9 cellular contexts compared by ENCODE assay signal in genomic region chr6:83592770-83593394, GRCh38.
DNase-seq lines count a peak whose midpoint lies in the region; ATAC-seq and TF ChIP-seq lines count a peak whose summit lies in the region.
"Had no signal": no experiment of that assay in that cellular context is flagged by ENCODE, and none has a peak within 500 bp of the region (broad histone marks: within the 10 kb centered on the region; RNA-seq: fewer than 3 reads in every experiment).

No MANE protein-coding gene starts in this region.

- H3K4me1 Mint-ChIP-seq in GM23338 (peaks cover 8% of the 10 kb centered on the region; the same call in 2 of the 3 replicates), neural progenitor cell (peaks cover 9% of the 10 kb centered on the region)
- peaks cover 6% of the 10 kb centered on the region for H3K4me1 Mint-ChIP-seq in activated T-helper 17 cell treated with anti-CD3 and anti-CD28 coated beads, Interleukin-2, amount 50 U/mL, for 72 hours

- H3K23ac ChIP-seq in IMR-90 (ENCODE audit: low read depth, low read length) = no peak overlapping the region

- H3K18ac ChIP-seq in IMR-90 (ENCODE audit: low read depth, low read length) = no peak overlapping the region

- no TSS peak for BruUV-seq in IMR-90 (replicated peaks; lab: Mats Ljungman, UMichigan)

- H2BK120ac ChIP-seq in IMR-90 (ENCODE audit: low read depth, low read length) = no peak overlapping the region

- in situ Hi-C loops in IMR-90 (cut with MboI; ENCODE audit: low sequenced_read_pairs) = no loop called here

- H3K79me1 ChIP-seq in IMR-90 (ENCODE audit: low read depth in 1 of 2, low read length in 2 of 2) = no peaks in the 10 kb centered on the region

- no peaks in the 10 kb centered on the region; the same call in 1 of the 2 replicates for H3K9me1 ChIP-seq in IMR-90 (ENCODE audit: insufficient read depth, low read length)

- no peak overlapping the region for H3K4ac ChIP-seq in IMR-90 (ENCODE audit: low read depth, low read length)

- H3K4me1 ChIP-seq in GM23338 (ENCODE audit: insufficient read depth) (peaks cover 5% of the 10 kb centered on the region; the same call in 1 of the 2 replicates), IMR-90 (ENCODE audit: control insufficient read depth, insufficient read depth, low read length) (no peaks in the 10 kb centered on the region), neural progenitor cell (peaks cover 7% of the 10 kb centered on the region)

- H3K9ac ChIP-seq in IMR-90 (ENCODE audit: low read depth, low read length) (no peak overlapping the region), neural progenitor cell (no peak overlapping the region)

- H2AFZ ChIP-seq in GM23338 = peak overlapping the region; percentile 4; the same call in 1 of the 2 replicates
- H2AFZ ChIP-seq in IMR-90 (replicated peaks; ENCODE audit: low read length, poor library complexity) = no peak overlapping the region
- H2AFZ ChIP-seq in neural progenitor cell (replicated peaks) = no peak overlapping the region

- dilution Hi-C loops in IMR-90 (cut with HindIII; ENCODE audit: low sequenced_read_pairs, unreplicated experiment) = no loop called here

- intact Hi-C loops in IMR-90 (cut with micrococcal nuclease) = no loop called here
- intact Hi-C loops in lower leg skin (cut with DNase I; ENCODE audit: low total_unique reads) = no loop called here
- intact Hi-C loops in cardiac septum (cut with DNase I) = no loop called here

- H4K5ac ChIP-seq in IMR-90 (ENCODE audit: low read depth, low read length) = no peak overlapping the region

- POLR2A ChIA-PET in IMR-90 (lab: Charles Lee; ENCODE audit: unreplicated experiment) = no interaction called here

- no peak overlapping the region for H3K4me3 ChIP-seq in GM23338
- H3K4me3 ChIP-seq in IMR-90 (ENCODE audit: insufficient read depth, low read depth, low read length) = no peak overlapping the region
- no peak overlapping the region for H3K4me3 ChIP-seq in neural progenitor cell
- no peak overlapping the region for H3K4me3 ChIP-seq in lower leg skin (ENCODE audit: low read depth, poor library complexity, severe bottlenecking)

- H2BK15ac ChIP-seq in IMR-90 (ENCODE audit: low read depth, low read length) = no peak overlapping the region

- TF ChIP-seq RAD21 in IMR-90 (IDR thresholded peaks at IDR 0.05; ENCODE audit: low read length) = peak; percentile 25; the same call in 1 of the 2 replicates

- H3F3A ChIP-seq in GM23338 (replicated peaks; ENCODE audit: low read depth) = no peaks in the 10 kb centered on the region
- H3F3A ChIP-seq in neural progenitor cell (ENCODE audit: low read depth) = no peaks in the 10 kb centered on the region

- H2BK5ac ChIP-seq in IMR-90 (ENCODE audit: low read depth, low read length, poor library complexity, severe bottlenecking) = no peak overlapping the region

- peaks cover 2% of the 10 kb centered on the region; the same call in 1 of the 3 replicates for H3K36me3 Mint-ChIP-seq in GM23338 (ENCODE audit: low read depth)
- H3K36me3 Mint-ChIP-seq in activated T-helper 17 cell treated with anti-CD3 and anti-CD28 coated beads, Interleukin-2, amount 50 U/mL, for 72 hours (ENCODE audit: low read depth) = no peaks in the 10 kb centered on the region
- H3K36me3 Mint-ChIP-seq in neural progenitor cell = no peaks in the 10 kb centered on the region
- H3K36me3 Mint-ChIP-seq: CD4-positive, CD25-positive, alpha-beta regulatory T cell had no signal

- H3K27ac Mint-ChIP-seq in GM23338 = no peak overlapping the region
- no peak overlapping the region for H3K27ac Mint-ChIP-seq in activated T-helper 17 cell treated with anti-CD3 and anti-CD28 coated beads, Interleukin-2, amount 50 U/mL, for 72 hours
- H3K27ac Mint-ChIP-seq in neural progenitor cell = no peak overlapping the region

- H3K9me3 Mint-ChIP-seq in GM23338 (peaks cover 3% of the 10 kb centered on the region; the same call in 2 of the 3 replicates), neural progenitor cell (no peaks in the 10 kb centered on the region)
- no peaks in the 10 kb centered on the region for H3K9me3 Mint-ChIP-seq in activated T-helper 17 cell treated with anti-CD3 and anti-CD28 coated beads, Interleukin-2, amount 50 U/mL, for 72 hours

- DNase-seq in NCI-H1417 (lab: John Stamatoyannopoulos, UW) = peak in 2 of 3 experiments; percentile 1 to 5
- DNase-seq in NCI-H1417 treated with DMSO at 0.1 percent for 48 hours (lab: John Stamatoyannopoulos, UW) = no peak
- DNase-seq in GM23338 (ENCODE audit: low spot score) = peak; percentile 77
- DNase-seq in IMR-90 = peak; percentile 17
- DNase-seq in neural progenitor cell (ENCODE audit: low spot score) = peak; percentile 38
- DNase-seq in lower leg skin (ENCODE audit: low spot score in 2 of 2) = no peak
- DNase-seq in cardiac septum (ENCODE audit: low spot score) = no peak

- H3K27me3 Mint-ChIP-seq in GM23338 (ENCODE audit: insufficient read depth, low read depth, poor library complexity) (no peaks in the 10 kb centered on the region), neural progenitor cell (ENCODE audit: insufficient read depth, low read depth) (no peaks in the 10 kb centered on the region)
- no peaks in the 10 kb centered on the region for H3K27me3 Mint-ChIP-seq in activated T-helper 17 cell treated with anti-CD3 and anti-CD28 coated beads, Interleukin-2, amount 50 U/mL, for 72 hours
- H3K27me3 Mint-ChIP-seq: CD4-positive, CD25-positive, alpha-beta regulatory T cell had no signal

- no peak overlapping the region for H4K8ac ChIP-seq in IMR-90 (ENCODE audit: low read depth in 2 of 2, low read length in 2 of 2)

- H3K4me3 Mint-ChIP-seq in GM23338 (no peak overlapping the region), neural progenitor cell (no peak overlapping the region)
- H3K4me3 Mint-ChIP-seq in activated T-helper 17 cell treated with anti-CD3 and anti-CD28 coated beads, Interleukin-2, amount 50 U/mL, for 72 hours = no peak overlapping the region
- H3K4me3 Mint-ChIP-seq: CD4-positive, CD25-positive, alpha-beta regulatory T cell had no signal

- H3K79me2 ChIP-seq in GM23338 (replicated peaks; ENCODE audit: insufficient read depth) = no peaks in the 10 kb centered on the region
- H3K79me2 ChIP-seq in neural progenitor cell (ENCODE audit: low read depth) = no peaks in the 10 kb centered on the region

- H4K20me1 ChIP-seq in GM23338 (replicated peaks; ENCODE audit: insufficient read depth) (no peaks in the 10 kb centered on the region), IMR-90 (ENCODE audit: insufficient read depth, low read length) (no peaks in the 10 kb centered on the region), neural progenitor cell (ENCODE audit: low read depth) (no peaks in the 10 kb centered on the region)

- no peak overlapping the region for H2AK5ac ChIP-seq in IMR-90 (ENCODE audit: low read depth, low read length)

- no peak overlapping the region for H3K56ac ChIP-seq in IMR-90 (ENCODE audit: extremely low read depth, insufficient read depth, low read length)

- H3K9me2 ChIP-seq in GM23338 (ENCODE audit: insufficient read depth) = no peaks in the 10 kb centered on the region

- H3K27me3 ChIP-seq in GM23338 (ENCODE audit: insufficient read depth) (no peaks in the 10 kb centered on the region), IMR-90 (ENCODE audit: control insufficient read depth, insufficient read depth, low read length) (no peaks in the 10 kb centered on the region), neural progenitor cell (no peaks in the 10 kb centered on the region)

- H3K27ac ChIP-seq in GM23338 (ENCODE audit: low read depth) (no peak overlapping the region), IMR-90 (ENCODE audit: insufficient read depth, low read length) (no peak overlapping the region), neural progenitor cell (no peak overlapping the region)

- no peak overlapping the region for H3K4me2 ChIP-seq in GM23338
- H3K4me2 ChIP-seq in IMR-90 (ENCODE audit: low read depth, low read length) = 0 out of 2 replicates have a peak overlapping the region, but pooled peaks have one; percentile 25
- no peak overlapping the region for H3K4me2 ChIP-seq in neural progenitor cell

- H4K91ac ChIP-seq in IMR-90 (ENCODE audit: insufficient read depth, low read depth, low read length) = no peak overlapping the region

- CTCF ChIA-PET in IMR-90 (lab: Yijun Ruan, JAX) = interaction anchor here (0.7 kb wide), 1 partner anchor 12 kb away, joined by 3 read pairs; no protein-coding TSS in a partner anchor

- ATAC-seq in GM23338 (peak; percentile 94), IMR-90 (ENCODE audit: low read depth) (peak; percentile 50)
- ATAC-seq in activated T-helper 17 cell treated with anti-CD3 and anti-CD28 coated beads, Interleukin-2, amount 50 U/mL, for 72 hours (replicated peaks) = peak; percentile 26

- TF ChIP-seq CTCF in GM23338 (conservative IDR thresholded peaks at IDR 0.05; ENCODE audit: low read depth in 2 of 2) (peak; percentile 71 to 73), IMR-90 (conservative IDR thresholded peaks at IDR 0.05; ENCODE audit: low read depth, low read length) (peak; percentile 51), neural progenitor cell (IDR thresholded peaks at IDR 0.05) (peak; percentile 62), lower leg skin (IDR thresholded peaks at IDR 0.05) (no peak)

- H2BK20ac ChIP-seq in IMR-90 (ENCODE audit: low read depth, low read length) = no peak overlapping the region

- H3K14ac ChIP-seq in IMR-90 (replicated peaks; ENCODE audit: low read depth, low read length) = no peak overlapping the region

- TF ChIP-seq POLR2A in IMR-90 (IDR thresholded peaks at IDR 0.05; ENCODE audit: low read depth, low read length) (no peak), lower leg skin (IDR thresholded peaks at IDR 0.05) (no peak)

- H3K9me3 ChIP-seq in IMR-90 (ENCODE audit: control insufficient read depth, insufficient read depth, low read length) (no peaks in the 10 kb centered on the region), neural progenitor cell (ENCODE audit: low read depth) (no peaks in the 10 kb centered on the region)

- no peak overlapping the region for H2AK9ac ChIP-seq in IMR-90 (replicated peaks; ENCODE audit: low read depth, low read length, poor library complexity)

- H3K36me3 ChIP-seq in GM23338 (ENCODE audit: insufficient read depth) = no peaks in the 10 kb centered on the region
- no peaks in the 10 kb centered on the region for H3K36me3 ChIP-seq in IMR-90 (ENCODE audit: control insufficient read depth, insufficient read depth, low read length)
- no peaks in the 10 kb centered on the region for H3K36me3 ChIP-seq in neural progenitor cell

- 100% methylated on average over 1 of the region's 2 CpGs; no CpG with 5 or more reads in 1 of the 2 experiments for WGBS in IMR-90 (ENCODE audit: extremely low coverage in 2 of 2, insufficient read length in 1 of 2), 2 experiments
- whole genome bisulfite sequencing in lower leg skin, 2 donors = 77% methylated on average over 2 of the region's 2 CpGs

TF ChIP-seq in IMR-90, 13 proteins besides CTCF, POLR2A, EP300 and RAD21 (continues in another document):
- TF ChIP-seq MAZ (IDR thresholded peaks at IDR 0.05; ENCODE audit: borderline replicate concordance, low read depth, low read length) = no peak
- TF ChIP-seq MAFK (IDR thresholded peaks at IDR 0.05; ENCODE audit: low read depth, low read length) = no peak

Comparison
In these comparisons a context has a peak if more than half of its experiments do, and no peak if none do; other contexts are left out.
1. DNase-seq: peak in NCI-H1417 (2 of 3), GM23338 (single experiment), IMR-90 (single experiment) and neural progenitor cell (single experiment); none in NCI-H1417 treated with DMSO at 0.1 percent for 48 hours (single experiment), lower leg skin (0 of 2) and cardiac septum (single experiment).
2. ATAC-seq: peak in every context shown above with its lines; median percentile 94 in GM23338; 50 in IMR-90; 26 in activated T-helper 17 cell treated with anti-CD3 and anti-CD28 coated beads, Interleukin-2, amount 50 U/mL, for 72 hours.
3. CTCF ChIP-seq: peak in GM23338 (2 of 2), IMR-90 (single experiment) and neural progenitor cell (single experiment); none in lower leg skin (0 of 3).